ENCODE assay signal across 1 cellular context in the genomic region with DNA sequence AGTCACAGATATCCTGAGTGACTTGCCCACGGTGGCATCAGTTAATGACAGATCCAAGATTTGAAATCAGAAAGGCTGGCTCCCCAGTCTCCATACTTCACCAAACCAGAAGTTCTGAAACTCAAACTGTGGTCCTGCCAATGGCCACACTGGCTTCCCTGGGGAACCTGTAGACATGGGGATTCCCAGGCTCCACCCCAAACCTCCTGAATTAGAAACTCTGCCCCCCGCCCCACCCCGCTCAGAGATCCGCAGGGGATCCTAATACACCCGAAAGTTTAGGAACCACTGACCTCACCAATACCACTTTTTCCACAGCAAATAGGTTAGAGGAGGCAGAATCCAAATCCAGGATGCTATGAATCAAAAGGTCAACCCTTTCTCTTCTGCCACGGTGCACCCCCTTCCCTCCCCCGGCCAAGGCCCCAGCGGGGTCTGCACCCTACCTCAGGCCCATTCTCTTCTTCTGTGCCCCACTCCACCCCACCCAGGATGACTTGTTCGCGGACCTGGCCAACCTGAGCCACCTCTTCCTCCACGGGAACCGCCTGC.
TF ChIP-seq lines count a peak whose summit lies in the region.

No MANE protein-coding gene starts in this region.

TF ChIP-seq in GM12878, 131 proteins besides CTCF, POLR2A, EP300 and RAD21:
- no peak for TF ChIP-seq BRCA1 (IDR thresholded peaks at IDR 0.05; ENCODE audit: low read depth, low read length)
- peak; percentile 24; the same call in 1 of the 2 replicates for TF ChIP-seq RUNX3 (IDR thresholded peaks at IDR 0.05; ENCODE audit: low read length)
- peak; percentile 64; the same call in 1 of the 2 replicates for TF ChIP-seq NBN (IDR thresholded peaks at IDR 0.05)
- peak; percentile 78 for TF ChIP-seq MEF2B (IDR thresholded peaks at IDR 0.05; ENCODE audit: partially characterized antibody, poor library complexity, severe bottlenecking)
- TF ChIP-seq MTA2 (IDR thresholded peaks at IDR 0.05; ENCODE audit: low read depth) = 0 out of 2 replicates have a peak, but pooled peaks have one; percentile 18
- TF ChIP-seq IKZF2 (IDR thresholded peaks at IDR 0.05) = peak; percentile 25 to 59; a peak in 2 of 4 replicates
- peak; percentile 74; the same call in 1 of the 2 replicates for TF ChIP-seq HDGF (IDR thresholded peaks at IDR 0.05)
- no peak for TF ChIP-seq CREB1 (IDR thresholded peaks at IDR 0.05; ENCODE audit: low read depth)
- no peak for TF ChIP-seq DPF2 (IDR thresholded peaks at IDR 0.05)
- TF ChIP-seq, protein P1, sequence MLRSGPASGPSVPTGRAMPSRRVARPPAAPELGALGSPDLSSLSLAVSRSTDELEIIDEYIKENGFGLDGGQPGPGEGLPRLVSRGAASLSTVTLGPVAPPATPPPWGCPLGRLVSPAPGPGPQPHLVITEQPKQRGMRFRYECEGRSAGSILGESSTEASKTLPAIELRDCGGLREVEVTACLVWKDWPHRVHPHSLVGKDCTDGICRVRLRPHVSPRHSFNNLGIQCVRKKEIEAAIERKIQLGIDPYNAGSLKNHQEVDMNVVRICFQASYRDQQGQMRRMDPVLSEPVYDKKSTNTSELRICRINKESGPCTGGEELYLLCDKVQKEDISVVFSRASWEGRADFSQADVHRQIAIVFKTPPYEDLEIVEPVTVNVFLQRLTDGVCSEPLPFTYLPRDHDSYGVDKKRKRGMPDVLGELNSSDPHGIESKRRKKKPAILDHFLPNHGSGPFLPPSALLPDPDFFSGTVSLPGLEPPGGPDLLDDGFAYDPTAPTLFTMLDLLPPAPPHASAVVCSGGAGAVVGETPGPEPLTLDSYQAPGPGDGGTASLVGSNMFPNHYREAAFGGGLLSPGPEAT (IDR thresholded peaks at IDR 0.05; ENCODE audit: low read depth) = peak; percentile 73; the same call in 1 of the 2 replicates
